1 cellular context compared by ENCODE assay signal in the genomic region with DNA sequence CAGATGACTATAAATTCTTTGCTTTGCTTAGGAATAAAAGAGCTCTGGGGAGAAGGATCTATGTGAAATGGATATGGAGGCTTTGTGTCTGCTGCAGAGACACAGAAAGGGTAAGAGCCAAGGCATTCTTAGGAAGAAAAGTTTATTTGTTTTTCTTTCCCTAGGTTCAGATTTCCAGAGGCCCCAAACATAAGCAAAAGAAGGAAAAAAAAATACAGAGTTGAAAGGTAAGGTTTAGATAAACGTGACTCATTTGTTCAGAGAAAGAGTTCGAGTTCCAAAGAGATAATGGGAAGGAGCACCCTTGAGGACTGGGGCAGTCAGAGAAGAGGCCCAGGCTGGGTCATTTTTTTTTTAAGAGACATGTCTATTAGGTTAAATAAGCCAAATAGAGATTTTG.
TF ChIP-seq lines count a peak whose summit lies in the region.

No MANE protein-coding gene starts in this region.

TF ChIP-seq in GM23338, 12 proteins besides CTCF, POLR2A, EP300 and RAD21 (continued from another document):
- TF ChIP-seq, protein P1, sequence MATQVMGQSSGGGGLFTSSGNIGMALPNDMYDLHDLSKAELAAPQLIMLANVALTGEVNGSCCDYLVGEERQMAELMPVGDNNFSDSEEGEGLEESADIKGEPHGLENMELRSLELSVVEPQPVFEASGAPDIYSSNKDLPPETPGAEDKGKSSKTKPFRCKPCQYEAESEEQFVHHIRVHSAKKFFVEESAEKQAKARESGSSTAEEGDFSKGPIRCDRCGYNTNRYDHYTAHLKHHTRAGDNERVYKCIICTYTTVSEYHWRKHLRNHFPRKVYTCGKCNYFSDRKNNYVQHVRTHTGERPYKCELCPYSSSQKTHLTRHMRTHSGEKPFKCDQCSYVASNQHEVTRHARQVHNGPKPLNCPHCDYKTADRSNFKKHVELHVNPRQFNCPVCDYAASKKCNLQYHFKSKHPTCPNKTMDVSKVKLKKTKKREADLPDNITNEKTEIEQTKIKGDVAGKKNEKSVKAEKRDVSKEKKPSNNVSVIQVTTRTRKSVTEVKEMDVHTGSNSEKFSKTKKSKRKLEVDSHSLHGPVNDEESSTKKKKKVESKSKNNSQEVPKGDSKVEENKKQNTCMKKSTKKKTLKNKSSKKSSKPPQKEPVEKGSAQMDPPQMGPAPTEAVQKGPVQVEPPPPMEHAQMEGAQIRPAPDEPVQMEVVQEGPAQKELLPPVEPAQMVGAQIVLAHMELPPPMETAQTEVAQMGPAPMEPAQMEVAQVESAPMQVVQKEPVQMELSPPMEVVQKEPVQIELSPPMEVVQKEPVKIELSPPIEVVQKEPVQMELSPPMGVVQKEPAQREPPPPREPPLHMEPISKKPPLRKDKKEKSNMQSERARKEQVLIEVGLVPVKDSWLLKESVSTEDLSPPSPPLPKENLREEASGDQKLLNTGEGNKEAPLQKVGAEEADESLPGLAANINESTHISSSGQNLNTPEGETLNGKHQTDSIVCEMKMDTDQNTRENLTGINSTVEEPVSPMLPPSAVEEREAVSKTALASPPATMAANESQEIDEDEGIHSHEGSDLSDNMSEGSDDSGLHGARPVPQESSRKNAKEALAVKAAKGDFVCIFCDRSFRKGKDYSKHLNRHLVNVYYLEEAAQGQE (IDR thresholded peaks at IDR 0.05; ENCODE audit: unreplicated experiment) = no peak
- TF ChIP-seq JUNB (IDR thresholded peaks at IDR 0.05; ENCODE audit: unreplicated experiment) (no peak), POLR2AphosphoS5 (IDR thresholded peaks at IDR 0.05; ENCODE audit: low read depth) (no peak), EZH2phosphoT487 (IDR thresholded peaks at IDR 0.05; ENCODE audit: unreplicated experiment) (no peak)
